Comparison of ENCODE assay signal across 9 cellular contexts in genomic region chr3:114498779-114499370, GRCh38.
DNase-seq lines count a peak whose midpoint lies in the region; ATAC-seq lines count a peak whose summit lies in the region.
"Had no signal": no experiment of that assay in that cellular context is flagged by ENCODE, and none has a peak within 500 bp of the region (broad histone marks: within the 10 kb centered on the region; RNA-seq: fewer than 3 reads in every experiment).

No MANE protein-coding gene starts in this region.

- no peak overlapping the region for H3K27ac Mint-ChIP-seq in effector memory CD8-positive, alpha-beta T cell
- H3K27ac Mint-ChIP-seq: memory B cell had no signal

- H3K4me1 Mint-ChIP-seq in effector memory CD8-positive, alpha-beta T cell (ENCODE audit: low read depth in 2 of 2), result peaks cover 14 to 17% of the 10 kb centered on the region in 2 donors

- no peak for ATAC-seq in effector memory CD8-positive, alpha-beta T cell (replicated peaks)

- H3K4me3 Mint-ChIP-seq in effector memory CD8-positive, alpha-beta T cell, result no peak overlapping the region
- H3K4me3 Mint-ChIP-seq: memory B cell had no signal

- H3K36me3 Mint-ChIP-seq in effector memory CD8-positive, alpha-beta T cell (ENCODE audit: insufficient read depth), result no peaks in the 10 kb centered on the region

- DNase-seq in COLO668 (lab: John Stamatoyannopoulos, UW; ENCODE audit: unreplicated experiment) (peak; percentile 5), LoVo (ENCODE audit: low spot score) (peak; percentile 57), amniotic stem cell (lab: John Stamatoyannopoulos, UW) (peak; percentile 22), left kidney (ENCODE audit: low read depth, low spot score) (peak; percentile 11), DMS79 (lab: John Stamatoyannopoulos, UW) (no peak), Kasumi-1 (lab: John Stamatoyannopoulos, UW) (no peak), NCI-H524 (lab: John Stamatoyannopoulos, UW) (no peak)
- DNase-seq in effector memory CD8-positive, alpha-beta T cell, result no peak

- no peaks in the 10 kb centered on the region for H3K9me3 Mint-ChIP-seq in effector memory CD8-positive, alpha-beta T cell
- H3K9me3 Mint-ChIP-seq: memory B cell had no signal

- H3K27me3 Mint-ChIP-seq in effector memory CD8-positive, alpha-beta T cell, result peaks cover 0 to 5% of the 10 kb centered on the region in 2 donors
- H3K27me3 Mint-ChIP-seq: memory B cell had no signal

Comparison
In these comparisons a context has a peak if more than half of its experiments do, and no peak if none do; other contexts are left out.
1. DNase-seq: peak in COLO668 (single experiment), LoVo (single experiment), amniotic stem cell (single experiment) and left kidney (single experiment); none in DMS79 (single experiment), Kasumi-1 (0 of 2), NCI-H524 (0 of 2) and effector memory CD8-positive, alpha-beta T cell (0 of 3).